18 cellular contexts compared by ENCODE assay signal in the genomic region with DNA sequence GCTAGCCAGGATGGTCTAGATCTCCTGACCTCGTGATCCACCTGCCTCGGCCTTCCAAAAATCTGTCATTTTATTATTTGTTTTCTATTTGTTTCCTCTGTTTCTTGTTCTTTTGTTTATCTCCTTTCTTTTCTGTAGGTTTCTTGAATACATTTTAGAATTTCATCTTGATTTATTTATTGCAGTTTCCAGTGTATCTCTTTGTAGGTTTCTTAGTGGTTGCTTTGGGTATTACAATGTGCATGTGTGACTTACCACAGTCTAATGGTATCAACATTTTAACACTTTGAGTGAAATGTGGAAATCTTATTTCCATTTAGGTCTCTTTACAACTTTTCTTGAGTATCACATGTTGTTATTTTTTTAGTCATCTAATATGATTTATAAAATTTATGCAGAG. TPM values are rescaled to one million over a fixed set of nuclear protein-coding genes. Genes with fewer than 3 reads are reported as not detected.
DNase-seq lines count a peak whose midpoint lies in the region; ATAC-seq and TF ChIP-seq lines count a peak whose summit lies in the region.
"Had no signal": no experiment of that assay in that cellular context is flagged by ENCODE, and none has a peak within 500 bp of the region (broad histone marks: within the 10 kb centered on the region; RNA-seq: fewer than 3 reads in every experiment).

No MANE protein-coding gene starts in this region.

- H3K27ac ChIP-seq in AG04450 (ENCODE audit: low read depth, low read length) (no peak overlapping the region), PC-3 (ENCODE audit: low read length) (no peak overlapping the region), foreskin keratinocyte (no peak overlapping the region)

- H4K20me1 ChIP-seq in PC-3 (ENCODE audit: low read length), result no peaks in the 10 kb centered on the region

- ATAC-seq in PC-3 (no peak), foreskin keratinocyte (no peak)
- ATAC-seq: T-helper 17 cell had no signal

- H3K4me2 ChIP-seq in PC-3 (ENCODE audit: low read length), result no peak overlapping the region

- CTCF ChIA-PET in AG04450 (lab: Charles Lee), result interaction anchor here (1.0 kb wide), 1 partner anchor 245 kb away, joined by 3 read pairs; no protein-coding TSS in a partner anchor
- CTCF ChIA-PET in PC-3 (lab: Charles Lee), result no interaction called here
- CTCF ChIA-PET in HEK293T (lab: Yijun Ruan, JAX), result no interaction called here

- H3K4me1 ChIP-seq in PC-3 (ENCODE audit: insufficient read depth, low read length) (no peaks in the 10 kb centered on the region), foreskin keratinocyte (no peaks in the 10 kb centered on the region)

- BruUV-seq in PC-3 (replicated peaks; lab: Mats Ljungman, UMichigan), result no TSS peak

- no peaks in the 10 kb centered on the region for H3K27me3 ChIP-seq in AG04450 (ENCODE audit: control insufficient read depth, insufficient read depth, low read length)
- H3K27me3 ChIP-seq in PC-3 (ENCODE audit: low read length), result no peaks in the 10 kb centered on the region
- H3K27me3 ChIP-seq in foreskin keratinocyte, result no peaks in the 10 kb centered on the region

- H3K9ac ChIP-seq in PC-3 (ENCODE audit: low read length), result no peak overlapping the region

- intact Hi-C loops in PC-3 (cut with micrococcal nuclease), result no loop called here

- H3F3A ChIP-seq in PC-3 (ENCODE audit: low read length, unreplicated experiment), result no peaks in the 10 kb centered on the region

- TF ChIP-seq CTCF in AG04450 (IDR thresholded peaks at IDR 0.05; ENCODE audit: low read depth, low read length) (peak; percentile 28), GM12872 (IDR thresholded peaks at IDR 0.05; ENCODE audit: insufficient read depth, low read depth, low read length) (peak; percentile 17; the same call in 1 of the 3 replicates), PC-3 (conservative IDR thresholded peaks at IDR 0.05; ENCODE audit: low read depth, low read length) (peak; percentile 6; the same call in 1 of the 2 replicates), foreskin keratinocyte (conservative IDR thresholded peaks at IDR 0.05) (peak; percentile 26)

- H3K79me2 ChIP-seq in PC-3 (ENCODE audit: low read length), result no peaks in the 10 kb centered on the region

- no peaks in the 10 kb centered on the region for H3K9me2 ChIP-seq in PC-3 (replicated peaks; ENCODE audit: low read length)

- no peak overlapping the region for H3K4me3 ChIP-seq in AG04450 (ENCODE audit: low read depth, low read length)
- no peak overlapping the region for H3K4me3 ChIP-seq in PC-3 (ENCODE audit: low read length)

- H3K9me3 ChIP-seq in AG04450 (ENCODE audit: control insufficient read depth, insufficient read depth, low read length), result peaks cover 7% of the 10 kb centered on the region; the same call in 1 of the 2 replicates
- H3K9me3 ChIP-seq in PC-3 (ENCODE audit: low read length), result no peaks in the 10 kb centered on the region

- H3K36me3 ChIP-seq in PC-3 (ENCODE audit: low read depth, low read length), result no peaks in the 10 kb centered on the region

- no peak for DNase-seq in AG04450 (ENCODE audit: low read depth, low spot score)
- DNase-seq in PC-3, result peak; percentile 15
- no peak for DNase-seq in foreskin keratinocyte
- no peak for DNase-seq in activated effector memory CD4-positive, alpha-beta T cell treated with Interleukin-2 at 50 U/mL for 16 hours
- DNase-seq in HEK293T (ENCODE audit: extremely low spot score), result no peak
- DNase-seq in AG20443 (ENCODE audit: low spot score), result no peak
- no peak for DNase-seq in activated naive CD4-positive, alpha-beta T cell treated with Interleukin-2 at 50 U/mL for 16 hours
- DNase-seq: activated CD4-positive, alpha-beta T cell treated with anti-CD3 and anti-CD28 coated beads for 1 hour; activated CD8-positive, alpha-beta memory T cell treated with anti-CD3 and anti-CD28 coated beads, Interleukin-2, amount 50 U/mL, for 48 hours; activated naive CD8-positive, alpha-beta T cell treated with anti-CD3 and anti-CD28 coated beads for 36 hours; central memory CD4-positive, alpha-beta T cell; kidney; NCI-H2029 treated with DMSO at 0.1 percent for 48 hours; NCI-H526 treated with DMSO at 0.1 percent for 48 hours; T-helper 17 cell had no signal

- no peak overlapping the region for H2AFZ ChIP-seq in PC-3 (ENCODE audit: low read length)

- POLR2A ChIA-PET in AG04450 (lab: Yijun Ruan, JAX), result no interaction called here
- POLR2A ChIA-PET in PC-3 (lab: Charles Lee; ENCODE audit: unreplicated experiment), result no interaction called here
- POLR2A ChIA-PET in HEK293T (lab: Yijun Ruan, JAX), result no interaction called here

TF ChIP-seq in HEK293T, 16 proteins besides CTCF, POLR2A, EP300 and RAD21:
- TF ChIP-seq SUZ12 (IDR thresholded peaks at IDR 0.05) (no peak), ZNF384 (IDR thresholded peaks at IDR 0.05) (no peak)
- TF ChIP-seq, protein P1, sequence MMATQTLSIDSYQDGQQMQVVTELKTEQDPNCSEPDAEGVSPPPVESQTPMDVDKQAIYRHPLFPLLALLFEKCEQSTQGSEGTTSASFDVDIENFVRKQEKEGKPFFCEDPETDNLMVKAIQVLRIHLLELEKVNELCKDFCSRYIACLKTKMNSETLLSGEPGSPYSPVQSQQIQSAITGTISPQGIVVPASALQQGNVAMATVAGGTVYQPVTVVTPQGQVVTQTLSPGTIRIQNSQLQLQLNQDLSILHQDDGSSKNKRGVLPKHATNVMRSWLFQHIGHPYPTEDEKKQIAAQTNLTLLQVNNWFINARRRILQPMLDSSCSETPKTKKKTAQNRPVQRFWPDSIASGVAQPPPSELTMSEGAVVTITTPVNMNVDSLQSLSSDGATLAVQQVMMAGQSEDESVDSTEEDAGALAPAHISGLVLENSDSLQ (IDR thresholded peaks at IDR 0.05), result no peak

RNA-seq across cellular contexts. Expression of a gene that starts 29.9 kb away (rescaled TPM):
- polyA plus RNA-seq in AG04450 (2011; rRNA removed) (not detected in 2 replicates), foreskin keratinocyte (0.13 TPM in 1 of 2 replicates, not detected in the other)
- not detected in 2 replicates for polyA minus RNA-seq in AG04450 (2011; rRNA and poly(A)+ RNA removed)
- total RNA-seq in PC-3 (2014; rRNA removed) (not detected in 2 replicates), foreskin keratinocyte (not detected in 2 replicates)
- total RNA-seq: activated naive CD8-positive, alpha-beta T cell treated with anti-CD3 and anti-CD28 coated beads for 36 hours; kidney; LHCN-M2; T-helper 17 cell had no signal
- polyA plus RNA-seq: BJ had no signal
